Comparison of ENCODE assay signal across 14 cellular contexts in the genomic region with DNA sequence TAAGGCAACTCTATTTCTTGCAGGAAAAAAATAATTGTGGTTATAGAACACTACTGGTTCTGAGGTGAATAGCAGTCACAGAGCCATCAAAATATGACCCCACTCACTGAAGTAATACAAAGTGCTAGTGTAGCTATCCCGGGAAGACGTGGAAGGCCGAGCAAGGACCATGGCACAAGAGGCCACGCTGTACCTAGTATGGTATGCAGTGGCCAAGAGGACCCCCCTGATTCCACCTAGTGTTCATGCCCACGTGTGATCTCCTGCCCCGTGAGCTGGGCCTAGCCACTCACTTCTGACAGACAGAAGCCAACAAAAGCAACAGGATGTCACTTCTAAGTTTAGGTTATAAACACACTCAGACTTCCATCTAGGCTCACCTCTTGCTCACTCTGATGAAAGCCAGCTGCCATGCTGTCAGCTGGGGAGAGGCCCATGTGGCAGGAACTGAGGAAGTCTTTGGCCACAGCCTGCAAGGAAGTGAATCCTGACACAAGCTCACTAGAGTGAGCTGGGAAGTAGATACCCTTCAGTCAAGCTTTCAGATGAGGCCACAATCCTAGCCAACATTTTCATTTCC. TPM values are rescaled to one million over a fixed set of nuclear protein-coding genes. Genes with fewer than 3 reads are reported as not detected.
DNase-seq lines count a peak whose midpoint lies in the region; ATAC-seq, FAIRE-seq and TF ChIP-seq lines count a peak whose summit lies in the region.
"Had no signal": no experiment of that assay in that cellular context is flagged by ENCODE, and none has a peak within 500 bp of the region (broad histone marks: within the 10 kb centered on the region; RNA-seq: fewer than 3 reads in every experiment).

No MANE protein-coding gene starts in this region.

- H3K27ac Mint-ChIP-seq in activated naive CD8-positive, alpha-beta T cell, result peak overlapping the region; percentile 78
- no peak overlapping the region for H3K27ac Mint-ChIP-seq in activated naive CD8-positive, alpha-beta T cell treated with anti-CD3 and anti-CD28 coated beads, Interleukin-2, amount 50 U/mL, for 24 hours
- peak overlapping the region; percentile 68 for H3K27ac Mint-ChIP-seq in progenitor cell of endocrine pancreas

- H3K9me3 ChIP-seq in Loucy (ENCODE audit: insufficient read depth, low read depth, low read length) (no peaks in the 10 kb centered on the region), GM12878 (replicated peaks; ENCODE audit: control insufficient read depth, insufficient read depth, low read length) (no peaks in the 10 kb centered on the region; the same call in 2 of the 3 replicates)

- RAD21 ChIA-PET in GM12878 (lab: Charles Lee; ENCODE audit: unreplicated experiment), result interaction anchor here (1.2 kb wide), 1 partner anchor 22 kb away, joined by 5 read pairs; a partner anchor contains a TSS

- H3K4me2 ChIP-seq in Loucy (ENCODE audit: low read depth, low read length, poor library complexity, severe bottlenecking) (peak overlapping the region; percentile 3), GM12878 (ENCODE audit: control insufficient read depth, insufficient read depth) (no peak overlapping the region)

- CTCF ChIA-PET in GM12878 (lab: Yijun Ruan, JAX), result interaction anchor here (0.8 to 6.3 kb wide), 5 partner anchors 10 to 107 kb away, joined by 3 to 59 read pairs (median 4); a partner anchor contains a TSS

- WGBS in GM12878 (ENCODE audit: insufficient coverage, insufficient replicate concordance, low lambda C conversion rate, missing lambda C conversion rate), result 87% methylated on average over 6 of the region's 6 CpGs

- no peak overlapping the region for H3K4me3 Mint-ChIP-seq in activated naive CD8-positive, alpha-beta T cell
- H3K4me3 Mint-ChIP-seq in activated naive CD8-positive, alpha-beta T cell treated with anti-CD3 and anti-CD28 coated beads, Interleukin-2, amount 50 U/mL, for 24 hours, result no peak overlapping the region
- no peak overlapping the region for H3K4me3 Mint-ChIP-seq in progenitor cell of endocrine pancreas (ENCODE audit: low read depth)

- POLR2A ChIA-PET in GM12878 (lab: Charles Lee), result interaction anchor here (0.7 to 1.1 kb wide), 2 partner anchors 10 to 18 kb away, joined by 3 to 5 read pairs; no protein-coding TSS in a partner anchor

- H3K27ac ChIP-seq in GM12878 (ENCODE audit: control insufficient read depth, insufficient read depth), result peak overlapping the region; percentile 22; the same call in 1 of the 2 replicates
- no peak overlapping the region for H3K27ac ChIP-seq in caudate nucleus (ENCODE audit: low read depth, low read length)
- H3K27ac ChIP-seq in brain microvascular endothelial cell, result no peak overlapping the region
- H3K27ac ChIP-seq: coronary artery had no signal

- no peak for DNase-seq in activated naive CD8-positive, alpha-beta T cell treated with anti-CD3 and anti-CD28 coated beads, Interleukin-2, amount 50 U/mL, for 24 hours
- no peak for DNase-seq in GM12878 (ENCODE audit: low read depth, low spot score)
- no peak for DNase-seq in progenitor cell of endocrine pancreas (ENCODE audit: low spot score, unreplicated experiment)
- no peak for DNase-seq in caudate nucleus (lab: John Stamatoyannopoulos, UW)
- DNase-seq in H54 (ENCODE audit: insufficient read length, low spot score), result no peak
- DNase-seq in brain microvascular endothelial cell, result no peak
- DNase-seq: activated CD4-positive, CD25-positive, alpha-beta regulatory T cell treated with anti-CD3 and anti-CD28 coated beads, Interleukin-2, amount 50 U/mL, for 72 hours; EL; NCI-H187 treated with DMSO at 0.1 percent for 48 hours; NCI-H69; retina had no signal

- H3K79me2 ChIP-seq in Loucy (ENCODE audit: insufficient read depth, low read length) (no peaks in the 10 kb centered on the region), GM12878 (ENCODE audit: control insufficient read depth, insufficient read depth, low read length) (no peaks in the 10 kb centered on the region)

- no peak for TF ChIP-seq POLR2A in GM12878 (IDR thresholded peaks at IDR 0.05; ENCODE audit: low read depth, low read length)
- TF ChIP-seq POLR2A in H54 (IDR thresholded peaks at IDR 0.05; ENCODE audit: low read depth, low read length), result no peak

- H3K27me3 Mint-ChIP-seq in activated naive CD8-positive, alpha-beta T cell, result no peaks in the 10 kb centered on the region
- no peaks in the 10 kb centered on the region for H3K27me3 Mint-ChIP-seq in activated naive CD8-positive, alpha-beta T cell treated with anti-CD3 and anti-CD28 coated beads, Interleukin-2, amount 50 U/mL, for 24 hours
- no peaks in the 10 kb centered on the region for H3K27me3 Mint-ChIP-seq in progenitor cell of endocrine pancreas

- intact Hi-C loops in GM12878 (cut with micrococcal nuclease; ENCODE audit: unreplicated experiment), result loop anchor here (5.0 kb wide), 1 partner anchor 72 kb away; a partner anchor contains a TSS

- peaks cover 31% of the 10 kb centered on the region for H3K4me1 ChIP-seq in Loucy (ENCODE audit: insufficient read depth, low read length, poor library complexity, severe bottlenecking)
- H3K4me1 ChIP-seq in GM12878 (ENCODE audit: control insufficient read depth, insufficient read depth, low read length), result peaks cover 15% of the 10 kb centered on the region

- no peak for ATAC-seq in activated naive CD8-positive, alpha-beta T cell treated with anti-CD3 and anti-CD28 coated beads, Interleukin-2, amount 50 U/mL, for 24 hours
- no peak for ATAC-seq in GM12878

- in situ Hi-C loops in GM12878 (cut with MboI), result no loop called here
- in situ Hi-C loops in brain microvascular endothelial cell (cut with HindIII; ENCODE audit: low pct_ligation_motif_present, low sequenced_read_pairs), result no loop called here

- TF ChIP-seq EP300 in GM12878 (IDR thresholded peaks at IDR 0.05; ENCODE audit: borderline replicate concordance in 1 of 2, control insufficient read depth in 1 of 2, low read depth in 2 of 2, low read length in 2 of 2), result no peak

- H3K4me1 Mint-ChIP-seq in activated naive CD8-positive, alpha-beta T cell (ENCODE audit: low read depth), result peaks cover 47% of the 10 kb centered on the region
- H3K4me1 Mint-ChIP-seq in activated naive CD8-positive, alpha-beta T cell treated with anti-CD3 and anti-CD28 coated beads, Interleukin-2, amount 50 U/mL, for 24 hours, result peaks cover 40% of the 10 kb centered on the region
- H3K4me1 Mint-ChIP-seq in progenitor cell of endocrine pancreas (ENCODE audit: low read depth), result no peaks in the 10 kb centered on the region

- H3F3A ChIP-seq in Loucy (ENCODE audit: low read depth), result peaks cover 10% of the 10 kb centered on the region

- no peak for FAIRE-seq in GM12878 (lab: Jason Lieb, UNC)
- no peak for FAIRE-seq in H54 (lab: Jason Lieb, UNC)

- no peak for TF ChIP-seq RAD21 in GM12878 (IDR thresholded peaks at IDR 0.05; ENCODE audit: insufficient read depth, low read depth, low read length)

- H3K9me3 Mint-ChIP-seq in activated naive CD8-positive, alpha-beta T cell (ENCODE audit: low read depth), result no peaks in the 10 kb centered on the region
- H3K9me3 Mint-ChIP-seq in activated naive CD8-positive, alpha-beta T cell treated with anti-CD3 and anti-CD28 coated beads, Interleukin-2, amount 50 U/mL, for 24 hours, result no peaks in the 10 kb centered on the region
- no peaks in the 10 kb centered on the region for H3K9me3 Mint-ChIP-seq in progenitor cell of endocrine pancreas (ENCODE audit: low read depth)

- SMC1A ChIA-PET in GM12878 (lab: Charles Lee; ENCODE audit: uncharacterized antibody, unreplicated experiment), result interaction anchor here (0.9 to 1.2 kb wide), 2 partner anchors 17 to 18 kb away, joined by 5 to 6 read pairs; no protein-coding TSS in a partner anchor

- TF ChIP-seq CTCF in Loucy (conservative IDR thresholded peaks at IDR 0.05; ENCODE audit: low read length) (no peak), GM12878 (IDR thresholded peaks at IDR 0.05 in 2 of 3, conservative IDR thresholded peaks at IDR 0.05 in 1 of 3; ENCODE audit: control insufficient read depth in 2 of 3, extremely low read depth in 1 of 3, insufficient read depth in 1 of 3, low read depth in 3 of 3, low read length in 3 of 3) (no peak), progenitor cell of endocrine pancreas (IDR thresholded peaks at IDR 0.05; ENCODE audit: unreplicated experiment) (no peak), brain microvascular endothelial cell (IDR thresholded peaks at IDR 0.05; ENCODE audit: low read depth, low read length, missing control alignments) (no peak)

- no peaks in the 10 kb centered on the region for H3K27me3 ChIP-seq in Loucy (ENCODE audit: insufficient read depth, low read length, poor library complexity, severe bottlenecking)
- no peaks in the 10 kb centered on the region; a peak in 1 of 4 replicates for H3K27me3 ChIP-seq in GM12878 (replicated peaks in 1 of 2; ENCODE audit: control insufficient read depth in 2 of 2, insufficient read depth in 2 of 2, low read length in 1 of 2)
- no peaks in the 10 kb centered on the region for H3K27me3 ChIP-seq in brain microvascular endothelial cell (replicated peaks)

- H3K36me3 ChIP-seq in Loucy (ENCODE audit: insufficient read depth, low read length) (peaks cover 69% of the 10 kb centered on the region; the same call in 1 of the 2 replicates), GM12878 (ENCODE audit: control insufficient read depth in 2 of 2, insufficient read depth in 2 of 2, low read length in 1 of 2) (peaks cover 28 to 60% of the 10 kb centered on the region in 2 experiments), brain microvascular endothelial cell (replicated peaks) (peaks cover 65% of the 10 kb centered on the region)

- H3K9ac ChIP-seq in Loucy (ENCODE audit: low read depth, low read length, poor library complexity, severe bottlenecking) (no peak overlapping the region), GM12878 (ENCODE audit: control insufficient read depth, insufficient read depth, low read length) (no peak overlapping the region)

- H3K9me2 ChIP-seq in Loucy (replicated peaks; ENCODE audit: low read depth, low read length), result no peaks in the 10 kb centered on the region

- H3K36me3 Mint-ChIP-seq in activated naive CD8-positive, alpha-beta T cell, result peaks cover 37% of the 10 kb centered on the region
- peaks cover 71% of the 10 kb centered on the region for H3K36me3 Mint-ChIP-seq in activated naive CD8-positive, alpha-beta T cell treated with anti-CD3 and anti-CD28 coated beads, Interleukin-2, amount 50 U/mL, for 24 hours (ENCODE audit: low read depth)
- H3K36me3 Mint-ChIP-seq in progenitor cell of endocrine pancreas (ENCODE audit: insufficient read depth), result peaks cover 39% of the 10 kb centered on the region

- H4K20me1 ChIP-seq in Loucy (ENCODE audit: insufficient read depth, low read length, poor library complexity, severe bottlenecking) (no peaks in the 10 kb centered on the region), GM12878 (ENCODE audit: control insufficient read depth, insufficient read depth) (no peaks in the 10 kb centered on the region)

- H3K4me3 ChIP-seq in Loucy (ENCODE audit: low read length, poor library complexity, severe bottlenecking) (no peak overlapping the region), GM12878 (no peak overlapping the region), brain microvascular endothelial cell (ENCODE audit: low read depth, low read length) (no peak overlapping the region)
- H3K4me3 ChIP-seq: coronary artery had no signal

- BruUV-seq in GM12878 (replicated peaks; lab: Mats Ljungman, UMichigan), result no TSS peak

- H2AFZ ChIP-seq in Loucy (ENCODE audit: low read length), result no peak overlapping the region
- H2AFZ ChIP-seq in GM12878 (ENCODE audit: control insufficient read depth, low read depth, low read length), result no peak overlapping the region

RNA-seq across cellular contexts. Expression of a gene that starts 21.7 kb away (rescaled TPM):
- total RNA-seq in GM12878 (2013; cell fraction: nucleolus; rRNA removed), result 310 and 374 TPM in 2 replicates
- total RNA-seq in GM12878 (2014; rRNA removed) (61.4 and 65.2 TPM in 2 replicates), GM12878 (2014; rRNA removed; fragmentation: Illumina TruSeq; extraction: Trizol) (19.6 and 20.3 TPM in 2 replicates), GM12878 (2021) (82.4 and 86.4 TPM in 2 replicates), progenitor cell of endocrine pancreas (145 and 147 TPM in 2 replicates)
- polyA plus RNA-seq in GM12878 (2011; ENCODE audit: low read depth), result 24.8 TPM
- polyA plus RNA-seq in GM12878 (2011; rRNA removed) (26.1 and 51.3 TPM in 2 replicates), GM12878 (2014; fragmentation: Illumina TruSeq; extraction: Trizol) (18.3 and 24.0 TPM in 2 replicates), GM12878 (2014; fragmentation: Nextera tagmentation; extraction: Ambion mirVana) (1 to 10 TPM; 2.9 to 3.7 TPM), GM12878 (2014; rRNA removed) (60.9 and 68.4 TPM in 2 replicates), GM12878 (2016; fragmentation: Nextera tagmentation; extraction: Ambion mirVana) (10 to 100 TPM; 25.5 to 29.4 TPM)
- 53.2 and 64.3 TPM in 2 replicates for polyA plus RNA-seq in GM12878 (2011; cell fraction: cytosol; rRNA removed)
- polyA plus RNA-seq in GM12878 (2011; cell fraction: nucleus; rRNA removed), result 250 and 378 TPM in 2 replicates
- 46.0 and 62.0 TPM in 2 replicates for polyA plus RNA-seq in GM12878 (2012)
- polyA minus RNA-seq in GM12878 (2011; rRNA and poly(A)+ RNA removed), result 80.4 and 121 TPM in 2 replicates
- 12.8 and 21.1 TPM in 2 replicates for polyA minus RNA-seq in GM12878 (2011; cell fraction: cytosol; rRNA and poly(A)+ RNA removed)
- 44.5 and 53.5 TPM in 2 replicates for polyA minus RNA-seq in GM12878 (2011; cell fraction: nucleus; rRNA and poly(A)+ RNA removed)

RNA-seq across cellular contexts. Expression of a gene that starts 35.2 kb away (rescaled TPM):
- 241 and 252 TPM in 2 replicates for total RNA-seq in GM12878 (2013; cell fraction: nucleolus; rRNA removed)
- total RNA-seq in GM12878 (2014; rRNA removed) (53.8 and 53.9 TPM in 2 replicates), GM12878 (2014; rRNA removed; fragmentation: Illumina TruSeq; extraction: Trizol) (32.4 and 39.7 TPM in 2 replicates), GM12878 (2021) (94.3 and 95.7 TPM in 2 replicates), progenitor cell of endocrine pancreas (131 and 136 TPM in 2 replicates)
- 28.0 TPM for polyA plus RNA-seq in GM12878 (2011; ENCODE audit: low read depth)
- polyA plus RNA-seq in GM12878 (2011; rRNA removed) (42.3 and 45.3 TPM in 2 replicates), GM12878 (2014; fragmentation: Illumina TruSeq; extraction: Trizol) (34.3 and 39.3 TPM in 2 replicates), GM12878 (2014; fragmentation: Nextera tagmentation; extraction: Ambion mirVana) (1 to 10 TPM; 6.1 to 8.8 TPM), GM12878 (2014; rRNA removed) (48.6 and 54.6 TPM in 2 replicates), GM12878 (2016; fragmentation: Nextera tagmentation; extraction: Ambion mirVana) (10 to 100 TPM; 54.5 to 64.6 TPM)
- polyA plus RNA-seq in GM12878 (2011; cell fraction: cytosol; rRNA removed), result 53.3 and 76.7 TPM in 2 replicates
- polyA plus RNA-seq in GM12878 (2011; cell fraction: nucleus; rRNA removed), result 140 and 149 TPM in 2 replicates
- polyA plus RNA-seq in GM12878 (2012), result 42.7 and 46.1 TPM in 2 replicates
- polyA minus RNA-seq in GM12878 (2011; rRNA and poly(A)+ RNA removed), result 54.7 and 88.0 TPM in 2 replicates
- 58.8 and 74.2 TPM in 2 replicates for polyA minus RNA-seq in GM12878 (2011; cell fraction: cytosol; rRNA and poly(A)+ RNA removed)
- polyA minus RNA-seq in GM12878 (2011; cell fraction: nucleus; rRNA and poly(A)+ RNA removed), result 94.2 and 133 TPM in 2 replicates

RNA-seq across cellular contexts. Expression of a gene that starts 35.9 kb away (rescaled TPM):
- 26.3 and 29.9 TPM in 2 replicates for total RNA-seq in GM12878 (2013; cell fraction: nucleolus; rRNA removed)
- 16.7 and 18.1 TPM in 2 replicates for total RNA-seq in GM12878 (2014; rRNA removed)
- total RNA-seq in GM12878 (2014; rRNA removed; fragmentation: Illumina TruSeq; extraction: Trizol), result 16.5 and 16.9 TPM in 2 replicates
- total RNA-seq in GM12878 (2021), result 13.2 and 13.8 TPM in 2 replicates
- 16.6 TPM for polyA plus RNA-seq in GM12878 (2011; ENCODE audit: low read depth)
- polyA plus RNA-seq in GM12878 (2011; rRNA removed), result 31.1 and 38.1 TPM in 2 replicates
- polyA plus RNA-seq in GM12878 (2011; cell fraction: cytosol; rRNA removed), result 18.4 and 21.1 TPM in 2 replicates
- polyA plus RNA-seq in GM12878 (2011; cell fraction: nucleus; rRNA removed), result 19.4 and 23.3 TPM in 2 replicates
- polyA plus RNA-seq in GM12878 (2012), result 20.8 and 20.9 TPM in 2 replicates
- 18.9 and 22.1 TPM in 2 replicates for polyA plus RNA-seq in GM12878 (2014; fragmentation: Illumina TruSeq; extraction: Trizol)
- polyA plus RNA-seq in GM12878 (2014; fragmentation: Nextera tagmentation; extraction: Ambion mirVana), result 10 to 100 TPM in 1 of 2 experiments, 1 to 10 TPM in 1; 6.5 to 11.3 TPM
- polyA plus RNA-seq in GM12878 (2014; rRNA removed), result 27.1 and 31.4 TPM in 2 replicates
- polyA plus RNA-seq in GM12878 (2016; fragmentation: Nextera tagmentation; extraction: Ambion mirVana), result 10 to 100 TPM; 20.2 to 20.9 TPM
- polyA minus RNA-seq in GM12878 (2011; rRNA and poly(A)+ RNA removed), result 11.4 and 12.3 TPM in 2 replicates
- 5.4 and 5.9 TPM in 2 replicates for polyA minus RNA-seq in GM12878 (2011; cell fraction: cytosol; rRNA and poly(A)+ RNA removed)
- 12.5 and 13.5 TPM in 2 replicates for polyA minus RNA-seq in GM12878 (2011; cell fraction: nucleus; rRNA and poly(A)+ RNA removed)
- total RNA-seq in progenitor cell of endocrine pancreas, result 20.9 and 21.9 TPM in 2 replicates
